19 cellular contexts compared by ENCODE assay signal in genomic region chr13:49814551-49815270, GRCh38.
"Had no signal": no experiment of that assay in that cellular context is flagged by ENCODE, and none has a peak within 500 bp of the region (broad histone marks: within the 10 kb centered on the region; RNA-seq: fewer than 3 reads in every experiment).

No MANE protein-coding gene starts in this region.

- DNase-seq: activated CD4-positive, alpha-beta T cell treated with anti-CD3 and anti-CD28 coated beads, Interleukin-2, amount 10 ng/mL, durations not matched to agents 24 days and 14 days; activated CD8-positive, alpha-beta memory T cell treated with anti-CD3 and anti-CD28 coated beads, Interleukin-2, amount 10 ng/mL, durations not matched to agents 7 days and 5 days; activated CD8-positive, alpha-beta T cell treated with anti-CD3 and anti-CD28 coated beads for 36 hours; activated effector memory CD4-positive, alpha-beta T cell treated with anti-CD3 and anti-CD28 coated beads, Interleukin-2, amount 50 U/mL, for 16 hours; activated naive CD4-positive, alpha-beta T cell treated with anti-CD3 and anti-CD28 coated beads, Interleukin-2, amount 10 ng/mL, durations not matched to agents 7 days and 5 days; activated T-cell treated with anti-CD3 and anti-CD28 coated beads for 4 hours; foreskin keratinocyte; left ventricle myocardium superior; mammary epithelial cell; midbrain; retina; stimulated activated CD4-positive, alpha-beta T cell treated with anti-CD3 and anti-CD28 coated beads, Interleukin-2, amount 100 ng/mL, for 24 hours; stimulated activated naive CD8-positive, alpha-beta T cell treated with anti-CD3 and anti-CD28 coated beads, Interleukin-15, amount 100 ng/mL, for 72 hours; uterus had no signal

- H3K27me3 ChIP-seq: hepatocyte, tibial nerve, uterus had no signal

- H3K79me2 ChIP-seq: hepatocyte had no signal

- H3K4me2 ChIP-seq: hepatocyte had no signal

- H3K27ac ChIP-seq: epithelial cell of prostate, foreskin keratinocyte, hepatocyte, skin epidermis, tibial nerve, uterus, VCaP had no signal

- H3K4me1 ChIP-seq: foreskin keratinocyte, tibial nerve, uterus had no signal

- H3K9me3 ChIP-seq: tibial nerve, uterus had no signal

- H2AFZ ChIP-seq: hepatocyte had no signal

- H3K4me3 ChIP-seq: hepatocyte, skin epidermis, tibial nerve, uterus had no signal

- H3K36me3 ChIP-seq: tibial nerve, uterus had no signal
